ENCODE assay signal across 1 cellular context in the genomic region with DNA sequence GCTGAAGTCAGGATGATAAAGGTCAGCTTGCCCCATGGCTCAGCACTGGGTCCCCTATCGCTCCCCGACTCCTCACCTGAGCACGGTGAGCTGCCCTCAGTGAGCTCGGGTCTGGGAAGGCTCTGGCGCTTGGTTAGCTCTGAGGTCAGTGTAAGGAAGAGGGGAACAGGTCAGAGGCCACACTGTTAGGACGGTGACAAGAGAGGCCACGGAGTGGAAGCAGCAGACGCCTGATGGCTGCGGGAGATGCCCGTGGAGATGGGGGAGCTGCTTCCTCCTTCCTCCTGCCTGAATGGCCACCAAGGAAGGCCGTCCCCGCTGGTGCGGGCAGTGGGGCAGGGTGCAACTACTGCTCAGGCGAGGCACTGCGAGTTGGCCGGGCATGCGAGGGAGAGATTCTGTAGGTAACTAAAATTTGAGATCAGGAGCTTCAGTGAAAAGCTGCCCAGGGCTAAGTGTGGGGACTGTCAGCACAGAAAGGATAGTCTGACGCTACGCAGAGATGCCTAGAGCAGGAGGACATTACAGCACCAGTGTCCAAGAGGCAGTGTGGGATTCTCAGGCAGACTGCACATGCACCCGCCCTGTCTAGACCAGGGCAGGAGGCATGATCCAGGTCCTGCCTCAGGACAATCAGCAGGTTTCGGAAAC.
TF ChIP-seq lines count a peak whose summit lies in the region.

No MANE protein-coding gene starts in this region.

TF ChIP-seq in GM23338, 12 proteins besides CTCF, POLR2A, EP300 and RAD21:
- TF ChIP-seq ZNF114 (CRISPR knock-in tag; IDR thresholded peaks at IDR 0.05) (no peak), EZH2phosphoT487 (IDR thresholded peaks at IDR 0.05; ENCODE audit: unreplicated experiment) (no peak), NANOG (IDR thresholded peaks at IDR 0.05; ENCODE audit: borderline replicate concordance) (no peak), POLR2AphosphoS5 (IDR thresholded peaks at IDR 0.05; ENCODE audit: low read depth) (no peak), JUNB (IDR thresholded peaks at IDR 0.05; ENCODE audit: unreplicated experiment) (no peak), CREB1 (CRISPR knock-in tag; IDR thresholded peaks at IDR 0.05; ENCODE audit: low read depth) (no peak), ZNF331 (CRISPR knock-in tag; IDR thresholded peaks at IDR 0.05; ENCODE audit: low read depth) (no peak), STAT1 (IDR thresholded peaks at IDR 0.05; ENCODE audit: unreplicated experiment) (no peak), EZH2 (IDR thresholded peaks at IDR 0.05; ENCODE audit: low read depth, unreplicated experiment) (no peak)
- TF ChIP-seq, protein P1, sequence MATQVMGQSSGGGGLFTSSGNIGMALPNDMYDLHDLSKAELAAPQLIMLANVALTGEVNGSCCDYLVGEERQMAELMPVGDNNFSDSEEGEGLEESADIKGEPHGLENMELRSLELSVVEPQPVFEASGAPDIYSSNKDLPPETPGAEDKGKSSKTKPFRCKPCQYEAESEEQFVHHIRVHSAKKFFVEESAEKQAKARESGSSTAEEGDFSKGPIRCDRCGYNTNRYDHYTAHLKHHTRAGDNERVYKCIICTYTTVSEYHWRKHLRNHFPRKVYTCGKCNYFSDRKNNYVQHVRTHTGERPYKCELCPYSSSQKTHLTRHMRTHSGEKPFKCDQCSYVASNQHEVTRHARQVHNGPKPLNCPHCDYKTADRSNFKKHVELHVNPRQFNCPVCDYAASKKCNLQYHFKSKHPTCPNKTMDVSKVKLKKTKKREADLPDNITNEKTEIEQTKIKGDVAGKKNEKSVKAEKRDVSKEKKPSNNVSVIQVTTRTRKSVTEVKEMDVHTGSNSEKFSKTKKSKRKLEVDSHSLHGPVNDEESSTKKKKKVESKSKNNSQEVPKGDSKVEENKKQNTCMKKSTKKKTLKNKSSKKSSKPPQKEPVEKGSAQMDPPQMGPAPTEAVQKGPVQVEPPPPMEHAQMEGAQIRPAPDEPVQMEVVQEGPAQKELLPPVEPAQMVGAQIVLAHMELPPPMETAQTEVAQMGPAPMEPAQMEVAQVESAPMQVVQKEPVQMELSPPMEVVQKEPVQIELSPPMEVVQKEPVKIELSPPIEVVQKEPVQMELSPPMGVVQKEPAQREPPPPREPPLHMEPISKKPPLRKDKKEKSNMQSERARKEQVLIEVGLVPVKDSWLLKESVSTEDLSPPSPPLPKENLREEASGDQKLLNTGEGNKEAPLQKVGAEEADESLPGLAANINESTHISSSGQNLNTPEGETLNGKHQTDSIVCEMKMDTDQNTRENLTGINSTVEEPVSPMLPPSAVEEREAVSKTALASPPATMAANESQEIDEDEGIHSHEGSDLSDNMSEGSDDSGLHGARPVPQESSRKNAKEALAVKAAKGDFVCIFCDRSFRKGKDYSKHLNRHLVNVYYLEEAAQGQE (IDR thresholded peaks at IDR 0.05; ENCODE audit: unreplicated experiment) = no peak
- TF ChIP-seq, protein P2, sequence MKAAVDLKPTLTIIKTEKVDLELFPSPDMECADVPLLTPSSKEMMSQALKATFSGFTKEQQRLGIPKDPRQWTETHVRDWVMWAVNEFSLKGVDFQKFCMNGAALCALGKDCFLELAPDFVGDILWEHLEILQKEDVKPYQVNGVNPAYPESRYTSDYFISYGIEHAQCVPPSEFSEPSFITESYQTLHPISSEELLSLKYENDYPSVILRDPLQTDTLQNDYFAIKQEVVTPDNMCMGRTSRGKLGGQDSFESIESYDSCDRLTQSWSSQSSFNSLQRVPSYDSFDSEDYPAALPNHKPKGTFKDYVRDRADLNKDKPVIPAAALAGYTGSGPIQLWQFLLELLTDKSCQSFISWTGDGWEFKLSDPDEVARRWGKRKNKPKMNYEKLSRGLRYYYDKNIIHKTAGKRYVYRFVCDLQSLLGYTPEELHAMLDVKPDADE (IDR thresholded peaks at IDR 0.05) = no peak
- TF ChIP-seq, protein P3, sequence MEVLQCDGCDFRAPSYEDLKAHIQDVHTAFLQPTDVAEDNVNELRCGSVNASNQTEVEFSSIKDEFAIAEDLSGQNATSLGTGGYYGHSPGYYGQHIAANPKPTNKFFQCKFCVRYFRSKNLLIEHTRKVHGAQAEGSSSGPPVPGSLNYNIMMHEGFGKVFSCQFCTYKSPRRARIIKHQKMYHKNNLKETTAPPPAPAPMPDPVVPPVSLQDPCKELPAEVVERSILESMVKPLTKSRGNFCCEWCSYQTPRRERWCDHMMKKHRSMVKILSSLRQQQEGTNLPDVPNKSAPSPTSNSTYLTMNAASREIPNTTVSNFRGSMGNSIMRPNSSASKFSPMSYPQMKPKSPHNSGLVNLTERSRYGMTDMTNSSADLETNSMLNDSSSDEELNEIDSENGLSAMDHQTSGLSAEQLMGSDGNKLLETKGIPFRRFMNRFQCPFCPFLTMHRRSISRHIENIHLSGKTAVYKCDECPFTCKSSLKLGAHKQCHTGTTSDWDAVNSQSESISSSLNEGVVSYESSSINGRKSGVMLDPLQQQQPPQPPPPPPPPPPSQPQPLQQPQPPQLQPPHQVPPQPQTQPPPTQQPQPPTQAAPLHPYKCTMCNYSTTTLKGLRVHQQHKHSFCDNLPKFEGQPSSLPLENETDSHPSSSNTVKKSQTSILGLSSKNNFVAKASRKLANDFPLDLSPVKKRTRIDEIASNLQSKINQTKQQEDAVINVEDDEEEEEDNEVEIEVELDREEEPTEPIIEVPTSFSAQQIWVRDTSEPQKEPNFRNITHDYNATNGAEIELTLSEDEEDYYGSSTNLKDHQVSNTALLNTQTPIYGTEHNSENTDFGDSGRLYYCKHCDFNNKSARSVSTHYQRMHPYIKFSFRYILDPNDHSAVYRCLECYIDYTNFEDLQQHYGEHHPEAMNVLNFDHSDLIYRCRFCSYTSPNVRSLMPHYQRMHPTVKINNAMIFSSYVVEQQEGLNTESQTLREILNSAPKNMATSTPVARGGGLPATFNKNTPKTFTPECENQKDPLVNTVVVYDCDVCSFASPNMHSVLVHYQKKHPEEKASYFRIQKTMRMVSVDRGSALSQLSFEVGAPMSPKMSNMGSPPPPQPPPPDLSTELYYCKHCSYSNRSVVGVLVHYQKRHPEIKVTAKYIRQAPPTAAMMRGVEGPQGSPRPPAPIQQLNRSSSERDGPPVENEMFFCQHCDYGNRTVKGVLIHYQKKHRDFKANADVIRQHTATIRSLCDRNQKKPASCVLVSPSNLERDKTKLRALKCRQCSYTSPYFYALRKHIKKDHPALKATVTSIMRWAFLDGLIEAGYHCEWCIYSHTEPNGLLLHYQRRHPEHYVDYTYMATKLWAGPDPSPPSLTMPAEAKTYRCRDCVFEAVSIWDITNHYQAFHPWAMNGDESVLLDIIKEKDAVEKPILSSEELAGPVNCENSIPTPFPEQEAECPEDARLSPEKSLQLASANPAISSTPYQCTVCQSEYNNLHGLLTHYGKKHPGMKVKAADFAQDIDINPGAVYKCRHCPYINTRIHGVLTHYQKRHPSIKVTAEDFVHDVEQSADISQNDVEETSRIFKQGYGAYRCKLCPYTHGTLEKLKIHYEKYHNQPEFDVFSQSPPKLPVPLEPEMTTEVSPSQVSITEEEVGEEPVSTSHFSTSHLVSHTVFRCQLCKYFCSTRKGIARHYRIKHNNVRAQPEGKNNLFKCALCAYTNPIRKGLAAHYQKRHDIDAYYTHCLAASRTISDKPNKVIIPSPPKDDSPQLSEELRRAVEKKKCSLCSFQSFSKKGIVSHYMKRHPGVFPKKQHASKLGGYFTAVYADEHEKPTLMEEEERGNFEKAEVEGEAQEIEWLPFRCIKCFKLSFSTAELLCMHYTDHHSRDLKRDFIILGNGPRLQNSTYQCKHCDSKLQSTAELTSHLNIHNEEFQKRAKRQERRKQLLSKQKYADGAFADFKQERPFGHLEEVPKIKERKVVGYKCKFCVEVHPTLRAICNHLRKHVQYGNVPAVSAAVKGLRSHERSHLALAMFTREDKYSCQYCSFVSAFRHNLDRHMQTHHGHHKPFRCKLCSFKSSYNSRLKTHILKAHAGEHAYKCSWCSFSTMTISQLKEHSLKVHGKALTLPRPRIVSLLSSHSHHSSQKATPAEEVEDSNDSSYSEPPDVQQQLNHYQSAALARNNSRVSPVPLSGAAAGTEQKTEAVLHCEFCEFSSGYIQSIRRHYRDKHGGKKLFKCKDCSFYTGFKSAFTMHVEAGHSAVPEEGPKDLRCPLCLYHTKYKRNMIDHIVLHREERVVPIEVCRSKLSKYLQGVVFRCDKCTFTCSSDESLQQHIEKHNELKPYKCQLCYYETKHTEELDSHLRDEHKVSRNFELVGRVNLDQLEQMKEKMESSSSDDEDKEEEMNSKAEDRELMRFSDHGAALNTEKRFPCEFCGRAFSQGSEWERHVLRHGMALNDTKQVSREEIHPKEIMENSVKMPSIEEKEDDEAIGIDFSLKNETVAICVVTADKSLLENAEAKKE (CRISPR knock-in tag; IDR thresholded peaks at IDR 0.05) = no peak
